ENCODE assay signal across 8 cellular contexts in the genomic region with DNA sequence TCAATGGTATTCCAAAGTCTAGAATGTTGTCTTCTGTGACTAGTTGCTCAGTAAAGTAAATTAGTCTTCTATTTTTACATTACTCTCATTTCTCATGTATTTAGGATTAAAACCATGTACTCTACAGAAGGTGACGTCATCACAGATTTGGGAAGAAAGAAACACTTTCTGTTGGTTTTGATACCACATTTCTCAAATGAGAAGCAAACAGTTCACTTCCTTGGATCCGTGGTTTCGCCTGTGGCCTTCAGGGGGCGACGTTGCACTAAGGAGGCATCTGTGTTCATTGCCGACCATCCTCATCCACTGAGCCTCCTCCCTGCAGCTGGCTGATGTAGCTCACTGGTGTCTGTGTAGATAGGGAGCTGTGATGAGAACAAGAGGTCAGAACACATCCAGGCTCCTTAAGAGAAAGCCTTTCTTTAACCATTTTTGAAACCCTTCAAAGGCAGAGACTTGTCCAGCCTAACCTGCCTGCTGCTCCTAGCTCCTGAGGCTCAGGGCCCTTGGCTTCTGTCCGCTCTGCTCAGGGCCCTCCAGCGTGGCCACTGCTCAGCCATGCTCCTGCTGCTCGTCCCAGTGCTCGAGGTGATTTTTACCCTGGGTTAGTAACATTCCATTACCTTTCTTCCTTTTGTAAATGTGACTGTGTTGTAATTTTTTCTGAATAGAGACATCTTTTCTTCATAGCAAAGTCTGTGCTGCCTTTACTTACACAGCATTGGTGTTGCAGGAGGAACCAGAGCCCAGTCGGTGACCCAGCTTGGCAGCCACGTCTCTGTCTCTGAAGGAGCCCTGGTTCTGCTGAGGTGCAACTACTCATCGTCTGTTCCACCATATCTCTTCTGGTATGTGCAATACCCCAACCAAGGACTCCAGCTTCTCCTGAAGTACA.
DNase-seq lines count a peak whose midpoint lies in the region; ATAC-seq and TF ChIP-seq lines count a peak whose summit lies in the region.

No MANE protein-coding gene starts in this region.

- H3K4me3 Mint-ChIP-seq in activated CD4-positive, alpha-beta T cell treated with anti-CD3 and anti-CD28 coated beads, Interleukin-2, amount 10 ng/mL, durations not matched to agents 24 days and 14 days = peak overlapping the region; percentile 80
- H3K4me3 Mint-ChIP-seq in endothelial cell (ENCODE audit: unreplicated experiment) = no peak overlapping the region

- DNase-seq in DMS53 (lab: John Stamatoyannopoulos, UW) (peak; percentile 48), DMS53 treated with DMSO at 0.1 percent for 48 hours (lab: John Stamatoyannopoulos, UW; ENCODE audit: unreplicated experiment) (no peak), endothelial cell (ENCODE audit: low spot score) (peak; percentile 56), Right ventricle myocardium superior (no peak), dedifferentiated amniotic fluid mesenchymal stem cell (ENCODE audit: extremely low spot score) (no peak), GM20000 (ENCODE audit: low spot score) (no peak)
- DNase-seq in activated CD4-positive, alpha-beta T cell treated with anti-CD3 and anti-CD28 coated beads, Interleukin-2, amount 10 ng/mL, durations not matched to agents 24 days and 14 days = peak; percentile 86
- DNase-seq in stimulated activated CD4-positive, alpha-beta T cell treated with anti-CD3 and anti-CD28 coated beads, Interleukin-4, amount 100 ng/mL, for 4 hours = peak; percentile 35 to 47

- ATAC-seq in Right ventricle myocardium superior (ENCODE audit: poor library complexity) = no peak

- TF ChIP-seq CTCF in endothelial cell (IDR thresholded peaks at IDR 0.05; ENCODE audit: unreplicated experiment) (peak; percentile 64), GM20000 (IDR thresholded peaks at IDR 0.05; ENCODE audit: extremely low read depth, missing control alignments) (no peak)

- peak overlapping the region; percentile 88 for H3K27ac Mint-ChIP-seq in activated CD4-positive, alpha-beta T cell treated with anti-CD3 and anti-CD28 coated beads, Interleukin-2, amount 10 ng/mL, durations not matched to agents 24 days and 14 days
- H3K27ac Mint-ChIP-seq in endothelial cell (ENCODE audit: unreplicated experiment) = no peak overlapping the region

- peaks cover 7% of the 10 kb centered on the region for H3K4me1 Mint-ChIP-seq in activated CD4-positive, alpha-beta T cell treated with anti-CD3 and anti-CD28 coated beads, Interleukin-2, amount 10 ng/mL, durations not matched to agents 24 days and 14 days
- H3K4me1 Mint-ChIP-seq in endothelial cell (ENCODE audit: unreplicated experiment) = no peaks in the 10 kb centered on the region

- H3K27me3 Mint-ChIP-seq in activated CD4-positive, alpha-beta T cell treated with anti-CD3 and anti-CD28 coated beads, Interleukin-2, amount 10 ng/mL, durations not matched to agents 24 days and 14 days = peaks cover 2% of the 10 kb centered on the region
- no peaks in the 10 kb centered on the region for H3K27me3 Mint-ChIP-seq in endothelial cell (ENCODE audit: unreplicated experiment)

- H3K9me3 Mint-ChIP-seq in activated CD4-positive, alpha-beta T cell treated with anti-CD3 and anti-CD28 coated beads, Interleukin-2, amount 10 ng/mL, durations not matched to agents 24 days and 14 days = no peaks in the 10 kb centered on the region
- no peaks in the 10 kb centered on the region for H3K9me3 Mint-ChIP-seq in endothelial cell (ENCODE audit: unreplicated experiment)

- intact Hi-C loops in activated CD4-positive, alpha-beta T cell treated with anti-CD3 and anti-CD28 coated beads, Interleukin-2, amount 10 ng/mL, durations not matched to agents 24 days and 14 days (cut with micrococcal nuclease) = no loop called here
- intact Hi-C loops in Right ventricle myocardium superior (cut with DNase I) = no loop called here

- no peaks in the 10 kb centered on the region for H3K36me3 Mint-ChIP-seq in activated CD4-positive, alpha-beta T cell treated with anti-CD3 and anti-CD28 coated beads, Interleukin-2, amount 10 ng/mL, durations not matched to agents 24 days and 14 days (ENCODE audit: low read depth)
- no peaks in the 10 kb centered on the region for H3K36me3 Mint-ChIP-seq in endothelial cell (ENCODE audit: low read depth, unreplicated experiment)

Comparison
In these comparisons a context has a peak if more than half of its experiments do, and no peak if none do; other contexts are left out.
1. DNase-seq: peak in DMS53 (single experiment), activated CD4-positive, alpha-beta T cell treated with anti-CD3 and anti-CD28 coated beads, Interleukin-2, amount 10 ng/mL, durations not matched to agents 24 days and 14 days (single experiment), endothelial cell (single experiment) and stimulated activated CD4-positive, alpha-beta T cell treated with anti-CD3 and anti-CD28 coated beads, Interleukin-4, amount 100 ng/mL, for 4 hours (2 of 2); none in DMS53 treated with DMSO at 0.1 percent for 48 hours (single experiment), Right ventricle myocardium superior (single experiment), dedifferentiated amniotic fluid mesenchymal stem cell (single experiment) and GM20000 (single experiment).